Comparison of ENCODE assay signal across 21 cellular contexts in genomic region chr1:91129458-91129857, GRCh38.
DNase-seq lines count a peak whose midpoint lies in the region; ATAC-seq, FAIRE-seq and TF ChIP-seq lines count a peak whose summit lies in the region.
"Had no signal": no experiment of that assay in that cellular context is flagged by ENCODE, and none has a peak within 500 bp of the region (broad histone marks: within the 10 kb centered on the region; RNA-seq: fewer than 3 reads in every experiment).

No MANE protein-coding gene starts in this region.

- no peak overlapping the region for H2AFZ ChIP-seq in HepG2 (ENCODE audit: low read length)

- TF ChIP-seq CTCF in HepG2 (CRISPR knock-in tag; IDR thresholded peaks at IDR 0.05) (no peak), right lobe of liver (IDR thresholded peaks at IDR 0.05) (no peak)

- H3K36me3 ChIP-seq in HepG2 (replicated peaks in 1 of 2; ENCODE audit: control insufficient read depth in 1 of 2, insufficient read depth in 2 of 2, low read length in 2 of 2) (no peaks in the 10 kb centered on the region), right lobe of liver (no peaks in the 10 kb centered on the region)
- H3K36me3 ChIP-seq: BLaER1 treated with 17β-estradiol and CSF1 and Interleukin-3, amounts not matched to agents 10 nM and 100 nM had no signal

- no peak for TF ChIP-seq RAD21 in HepG2 (CRISPR knock-in tag; IDR thresholded peaks at IDR 0.05)

- H3K27ac ChIP-seq in HepG2 (ENCODE audit: extremely low read length, insufficient read depth, low read length) (no peak overlapping the region), right lobe of liver (peak overlapping the region; percentile 6 to 71 (median 48))
- H3K27ac ChIP-seq: 22Rv1; A549; BLaER1 treated with 17β-estradiol and CSF1 and Interleukin-3, amounts not matched to agents 10 nM and 100 nM; C4-2B had no signal

- peak; percentile 15 for DNase-seq in left kidney (ENCODE audit: low read depth, low spot score)
- no peak for DNase-seq in HepG2 (ENCODE audit: low spot score)
- DNase-seq in right lobe of liver, result peak in 1 of 3 donors; percentile 52
- no peak for DNase-seq in NOMO-1 treated with dmso at 0.1 percent for 144 hours (lab: John Stamatoyannopoulos, UW; ENCODE audit: unreplicated experiment)
- DNase-seq in NCI-H1694 (lab: John Stamatoyannopoulos, UW), result no peak
- DNase-seq in activated gamma-delta T cell (lab: John Stamatoyannopoulos, UW), result no peak
- DNase-seq: AML-193; Caco-2; Calu3; CD4-positive, alpha-beta T cell; CD8-positive, alpha-beta T cell; DMS79 treated with DMSO at 0.1 percent for 48 hours; GF-D8 had no signal

- H3K4me2 ChIP-seq in HepG2 (ENCODE audit: low read depth, low read length), result peak overlapping the region; percentile 14; the same call in 1 of the 2 replicates
- H3K4me2 ChIP-seq: A549; BLaER1 treated with 17β-estradiol and CSF1 and Interleukin-3, amounts not matched to agents 10 nM and 100 nM had no signal

- H3K9ac ChIP-seq in HepG2 (ENCODE audit: insufficient read depth, low read depth, low read length), result no peak overlapping the region
- H3K9ac ChIP-seq: BLaER1 treated with 17β-estradiol and CSF1 and Interleukin-3, amounts not matched to agents 10 nM and 100 nM had no signal

- H3K9me3 ChIP-seq in HepG2 (ENCODE audit: low read length), result no peaks in the 10 kb centered on the region
- no peaks in the 10 kb centered on the region for H3K9me3 ChIP-seq in right lobe of liver
- H3K9me3 ChIP-seq: A549; BLaER1 treated with 17β-estradiol and CSF1 and Interleukin-3, amounts not matched to agents 10 nM and 100 nM; Caco-2 had no signal

- TF ChIP-seq POLR2A in HepG2 (IDR thresholded peaks at IDR 0.05; ENCODE audit: insufficient read depth in 1 of 2, low read depth in 2 of 2, low read length in 2 of 2) (no peak), right lobe of liver (IDR thresholded peaks at IDR 0.05) (no peak)

- H3K4me3 ChIP-seq in HepG2 (replicated peaks in 1 of 3; ENCODE audit: insufficient read depth in 1 of 3, low read depth in 2 of 3, low read length in 3 of 3) (no peak overlapping the region), right lobe of liver (peak overlapping the region in 2 of 3 donors; percentile 8 to 20)
- H3K4me3 ChIP-seq: A549; BLaER1 treated with 17β-estradiol and CSF1 and Interleukin-3, amounts not matched to agents 10 nM and 100 nM had no signal

- no peaks in the 10 kb centered on the region for H4K20me1 ChIP-seq in HepG2 (ENCODE audit: insufficient read depth, low read length)
- H4K20me1 ChIP-seq: BLaER1 treated with 17β-estradiol and CSF1 and Interleukin-3, amounts not matched to agents 10 nM and 100 nM had no signal

- peak; percentile 58 for ATAC-seq in HepG2
- ATAC-seq in right lobe of liver, result peak; percentile 94 to 97 (median 96)
- ATAC-seq: A549; CD8-positive, alpha-beta T cell had no signal

- 2% methylated on average over 3 of the region's 3 CpGs for WGBS in HepG2 (ENCODE audit: low lambda C conversion rate)
- 28% methylated on average over 3 of the region's 3 CpGs for WGBS in right lobe of liver (ENCODE audit: insufficient coverage, low coverage, low lambda C conversion rate, missing lambda C conversion rate)

- H3K4me1 ChIP-seq in HepG2 (ENCODE audit: insufficient read depth, low read length), result peaks cover 13% of the 10 kb centered on the region
- H3K4me1 ChIP-seq in right lobe of liver, result peaks cover 0 to 16% (median 0%) of the 10 kb centered on the region in 4 donors
- H3K4me1 ChIP-seq: A549, Caco-2 had no signal

- intact Hi-C loops in HepG2 (cut with micrococcal nuclease; ENCODE audit: unreplicated experiment) (no loop called here), right lobe of liver (cut with DNase I) (no loop called here)

- POLR2A ChIA-PET in HepG2 (lab: Yijun Ruan, JAX), result no interaction called here

- in situ Hi-C loops in HepG2 (cut with HindIII; ENCODE audit: extremely low pct_ligation_motif_present, low pct_unique_long_range_greater_than_20kb), result no loop called here

- no peaks in the 10 kb centered on the region for H3K79me2 ChIP-seq in HepG2 (ENCODE audit: insufficient read depth, low read length)

- CTCF ChIA-PET in HepG2 (lab: Yijun Ruan, JAX; ENCODE audit: low intra/inter-chr PET ratio, low total read pairs), result no interaction called here

- TF ChIP-seq EP300 in HepG2 (IDR thresholded peaks at IDR 0.05; ENCODE audit: low read depth in 2 of 2, low read length in 2 of 2) (no peak), HepG2 (CRISPR knock-in tag; IDR thresholded peaks at IDR 0.05; ENCODE audit: borderline replicate concordance) (no peak)

- no peaks in the 10 kb centered on the region; a peak in 1 of 5 replicates for H3K27me3 ChIP-seq in HepG2 (ENCODE audit: control insufficient read depth in 1 of 2, insufficient read depth in 2 of 2, low read length in 2 of 2)
- H3K27me3 ChIP-seq in right lobe of liver, result no peaks in the 10 kb centered on the region
- H3K27me3 ChIP-seq: BLaER1 treated with 17β-estradiol and CSF1 and Interleukin-3, amounts not matched to agents 10 nM and 100 nM had no signal

- FAIRE-seq in HepG2 (lab: Jason Lieb, UNC), result no peak
- FAIRE-seq: A549, D721Med, G401.6, GM12891, GM19239 had no signal

- no TSS peak for BruUV-seq in HepG2 (replicated peaks; lab: Mats Ljungman, UMichigan)

TF ChIP-seq in HepG2, 621 proteins besides CTCF, POLR2A, EP300 and RAD21:
- TF ChIP-seq HNF4G (IDR thresholded peaks at IDR 0.05; ENCODE audit: borderline replicate concordance, low read depth, low read length), result peak; percentile 17; the same call in 1 of the 2 replicates
- no peak for TF ChIP-seq HNF4G (CRISPR knock-in tag; IDR thresholded peaks at IDR 0.05; ENCODE audit: borderline replicate concordance, low read depth)
- TF ChIP-seq NR2F6 (IDR thresholded peaks at IDR 0.05), result no peak
- 0 out of 2 replicates have a peak, but pooled peaks have one; percentile 17 for TF ChIP-seq NR2F6 (CRISPR knock-in tag; IDR thresholded peaks at IDR 0.05)
- no peak for TF ChIP-seq FOXA1 (IDR thresholded peaks at IDR 0.05)
- TF ChIP-seq FOXA1 (CRISPR knock-in tag; IDR thresholded peaks at IDR 0.05), result no peak

Comparison
In these comparisons a context has a peak if more than half of its experiments do, and no peak if none do; other contexts are left out.
1. H3K4me3 ChIP-seq: peak in right lobe of liver (2 of 3); none in HepG2 (0 of 3).